ENCODE assay signal across 8 cellular contexts in the genomic region with DNA sequence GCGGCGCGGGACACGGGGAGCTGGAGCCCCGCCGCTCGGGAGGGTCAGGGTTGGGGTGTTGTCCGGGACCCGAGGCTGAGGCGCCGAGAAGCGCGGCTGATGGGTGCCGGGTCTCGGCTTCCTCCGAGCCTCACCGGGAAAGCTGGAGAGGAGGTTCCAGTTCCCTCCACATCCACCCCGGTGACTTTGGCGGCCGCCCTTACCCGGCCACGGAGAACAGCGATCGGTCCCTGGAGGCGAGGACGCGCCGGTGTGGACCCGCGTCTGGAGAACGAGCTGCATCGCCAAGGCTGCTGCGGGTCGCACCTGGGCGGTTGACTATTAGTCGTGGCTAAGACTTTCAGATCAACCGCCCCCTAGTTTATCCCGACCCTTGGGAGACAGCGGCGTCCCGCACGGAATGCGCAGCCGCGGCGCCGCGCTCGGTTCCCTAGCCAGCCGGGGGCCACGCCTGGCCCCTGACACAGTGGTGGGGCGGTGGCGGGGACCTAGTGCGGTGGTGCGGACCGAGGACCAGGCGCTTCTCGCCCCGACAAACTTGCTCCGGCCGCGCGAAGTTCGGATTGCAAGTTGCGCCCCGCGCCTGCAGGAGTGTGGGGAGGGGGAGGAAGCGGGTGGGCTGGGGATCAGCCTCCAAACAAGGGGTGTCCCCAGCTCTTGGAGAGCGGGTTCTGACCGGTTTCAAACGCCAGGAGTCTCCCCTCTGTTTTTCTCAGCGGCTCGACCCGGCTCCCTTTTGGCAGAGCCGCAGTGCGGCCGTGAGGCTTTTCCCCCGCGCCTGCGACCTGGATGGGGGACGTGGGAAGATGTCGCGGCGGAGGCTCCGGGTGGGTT.
DNase-seq lines count a peak whose midpoint lies in the region; ATAC-seq and TF ChIP-seq lines count a peak whose summit lies in the region.

No MANE protein-coding gene starts in this region.

- no peaks in the 10 kb centered on the region for H3K9me3 ChIP-seq in adipocyte (ENCODE audit: control insufficient read depth, low read length)

- H3K36me3 ChIP-seq in adipocyte (ENCODE audit: control insufficient read depth, insufficient read depth, low read length, severe bottlenecking) = no peaks in the 10 kb centered on the region

- peaks cover 3% of the 10 kb centered on the region for H3K4me1 ChIP-seq in adipocyte (ENCODE audit: control insufficient read depth, insufficient read depth, low read length)

- H3K4me3 ChIP-seq in LNCaP clone FGC (ENCODE audit: low read depth, low read length) (peak overlapping the region; percentile 80), adipocyte (ENCODE audit: low read length) (peak overlapping the region; percentile 76)

- peaks cover 24% of the 10 kb centered on the region for H3K27me3 ChIP-seq in adipocyte (replicated peaks; ENCODE audit: control insufficient read depth, insufficient read depth, low read length)

- TF ChIP-seq CTCF in LNCaP clone FGC (IDR thresholded peaks at IDR 0.05; ENCODE audit: control insufficient read depth, extremely low read depth, insufficient read depth) = no peak

- DNase-seq in NOMO-1 treated with DMSO at 0.1 percent for 48 hours (lab: John Stamatoyannopoulos, UW; ENCODE audit: unreplicated experiment) (peak; percentile 24), NOMO-1 (lab: John Stamatoyannopoulos, UW; ENCODE audit: unreplicated experiment in 2 of 2) (no peak), LNCaP clone FGC (ENCODE audit: low read depth) (no peak), adipocyte (ENCODE audit: low read depth) (peak; percentile 60), hepatic stellate cell (ENCODE audit: low spot score) (peak; percentile 42), retina (peak; percentile 77), pons (ENCODE audit: low spot score) (no peak)

- ATAC-seq in HG03342 (IDR thresholded peaks at IDR 0.05; ENCODE audit: unreplicated experiment) = no peak

- peak overlapping the region; percentile 15 for H3K9ac ChIP-seq in adipocyte (ENCODE audit: low read length)

Comparison
In these comparisons a context has a peak if more than half of its experiments do, and no peak if none do; other contexts are left out.
1. DNase-seq: peak in NOMO-1 treated with DMSO at 0.1 percent for 48 hours (single experiment), adipocyte (single experiment), hepatic stellate cell (single experiment) and retina (single experiment); none in NOMO-1 (0 of 2), LNCaP clone FGC (single experiment) and pons (single experiment).